ENCODE assay signal across 8 cellular contexts in the genomic region with DNA sequence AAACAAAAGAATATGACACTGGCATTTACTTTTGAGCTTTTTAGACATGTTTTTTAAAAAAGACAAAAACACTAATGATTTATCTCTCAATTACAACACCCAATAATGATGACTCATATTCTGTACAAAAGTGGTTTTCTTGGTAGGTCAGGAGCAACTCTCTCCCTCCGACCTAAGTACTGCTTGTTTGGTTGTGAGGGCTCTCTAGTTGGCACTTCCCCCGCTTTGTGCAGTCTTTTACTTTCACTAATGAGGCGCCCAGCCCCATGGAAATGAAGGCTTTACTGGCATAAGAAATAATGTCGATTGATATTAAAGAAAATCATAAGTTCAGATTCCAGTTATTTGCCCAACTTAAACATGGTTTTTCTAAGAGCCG. TPM values are rescaled to one million over a fixed set of nuclear protein-coding genes. Genes with fewer than 3 reads are reported as not detected.
A peak's percentile ranks its signal among the peaks of the same experiment; 100 is the strongest.
DNase-seq lines count a peak whose midpoint lies in the region; ATAC-seq, FAIRE-seq and TF ChIP-seq lines count a peak whose summit lies in the region.

No MANE protein-coding gene starts in this region.

- H3K23ac ChIP-seq in H1 (ENCODE audit: insufficient read length), result no peak overlapping the region

- peak overlapping the region; percentile 95 for H3K4me3 ChIP-seq in DOHH2 (ENCODE audit: low read length)
- H3K4me3 ChIP-seq in WI38 (ENCODE audit: low read depth, low read length), result peak overlapping the region; percentile 18; the same call in 1 of the 2 replicates
- peak overlapping the region; percentile 81 to 93 (median 88) for H3K4me3 ChIP-seq in H1 (ENCODE audit: extremely low read depth in 1 of 4, insufficient read depth in 2 of 4, low read depth in 3 of 4, low read length in 4 of 4)
- peak overlapping the region; percentile 8 to 90 for H3K4me3 ChIP-seq in neutrophil (ENCODE audit: low read depth in 1 of 2, low read length in 1 of 2)

- H3K27ac ChIP-seq in DOHH2 (ENCODE audit: low read depth, low read length), result peak overlapping the region; percentile 22; the same call in 1 of the 2 replicates
- H3K27ac ChIP-seq in H1 (ENCODE audit: low read depth, low read length), result no peak overlapping the region
- peak overlapping the region; percentile 4 for H3K27ac ChIP-seq in neutrophil

- H3K27me3 ChIP-seq in DOHH2 (ENCODE audit: control insufficient read depth, low read length), result no peaks in the 10 kb centered on the region
- H3K27me3 ChIP-seq in H1 (replicated peaks in 1 of 4; ENCODE audit: control insufficient read depth in 3 of 4, extremely low read depth in 1 of 4, insufficient read depth in 3 of 4, low read length in 3 of 4), result no peaks in the 10 kb centered on the region
- peaks cover 5% of the 10 kb centered on the region for H3K27me3 ChIP-seq in neutrophil

- peak overlapping the region in 2 of 4 experiments; percentile 59 to 73; a peak in 3 of 7 replicates for H3K9ac ChIP-seq in H1 (replicated peaks in 1 of 4; ENCODE audit: extremely low read depth in 1 of 4, low read depth in 3 of 4, low read length in 3 of 4)

- peak; percentile 12 for ATAC-seq in GM19463 (IDR thresholded peaks at IDR 0.05; ENCODE audit: unreplicated experiment)
- ATAC-seq in GM18498 (IDR thresholded peaks at IDR 0.05; ENCODE audit: unreplicated experiment), result no peak

- no peak overlapping the region for H2BK15ac ChIP-seq in H1 (ENCODE audit: low read length)

- H3F3A ChIP-seq in DOHH2 (ENCODE audit: control insufficient read depth, insufficient read depth), result peaks cover 3% of the 10 kb centered on the region; the same call in 1 of the 2 replicates

- no peak for TF ChIP-seq POLR2A in H1 (IDR thresholded peaks at IDR 0.05; ENCODE audit: control extremely low read depth in 1 of 2, low read depth in 2 of 2, low read length in 2 of 2)

- H4K20me1 ChIP-seq in DOHH2 (ENCODE audit: control insufficient read depth, insufficient read depth, low read depth, low read length) (0 out of 2 replicates have a peak, but pooled peaks cover 4% of the 10 kb centered on the region), H1 (replicated peaks in 1 of 2; ENCODE audit: control insufficient read depth in 1 of 2, insufficient read depth in 2 of 2, low read length in 2 of 2) (no peaks in the 10 kb centered on the region)

- CTCF ChIA-PET in H1 (lab: Charles Lee; ENCODE audit: partially characterized antibody), result interaction anchor here (0.6 to 1.8 kb wide), 3 partner anchors 14 to 65 kb away, joined by 3 to 4 read pairs (median 3); a partner anchor contains a TSS

- H4K8ac ChIP-seq in H1 (ENCODE audit: extremely low read depth, insufficient read depth, low read length), result no peak overlapping the region

- peaks cover 9% of the 10 kb centered on the region for H3K23me2 ChIP-seq in H1 (ENCODE audit: low read depth, low read length)

- no peak overlapping the region for H3K4ac ChIP-seq in H1 (replicated peaks; ENCODE audit: insufficient read length, low read depth, low read length)

- H3K56ac ChIP-seq in H1 (replicated peaks; ENCODE audit: insufficient read length, low read depth, low read length), result no peak overlapping the region

- H2BK120ac ChIP-seq in H1 (replicated peaks; ENCODE audit: low read depth, low read length), result no peak overlapping the region

- POLR2A ChIA-PET in H1 (lab: Charles Lee; ENCODE audit: partially characterized antibody), result interaction anchor here (0.7 to 2.6 kb wide), 5 partner anchors 11 to 428 kb away, joined by 3 to 10 read pairs (median 3); a partner anchor contains a TSS

- H3K4me2 ChIP-seq in DOHH2 (ENCODE audit: low read length), result peak overlapping the region; percentile 87
- peak overlapping the region; percentile 74 to 88 for H3K4me2 ChIP-seq in H1 (ENCODE audit: insufficient read depth in 1 of 2, low read depth in 2 of 2, low read length in 2 of 2)

- peak; percentile 63 to 68 for DNase-seq in Kasumi-1 (lab: John Stamatoyannopoulos, UW)
- no peak for DNase-seq in H1 (ENCODE audit: low read depth in 1 of 2, low spot score in 2 of 2)
- no peak for DNase-seq in SHP77 (lab: John Stamatoyannopoulos, UW)

- TF ChIP-seq RAD21 in H1 (IDR thresholded peaks at IDR 0.05 in 1 of 2, conservative IDR thresholded peaks at IDR 0.05 in 1 of 2; ENCODE audit: low read depth in 2 of 2, low read length in 2 of 2), result no peak

- no peak overlapping the region for H2BK12ac ChIP-seq in H1 (ENCODE audit: low read depth, low read length)

- H3K14ac ChIP-seq in H1 (ENCODE audit: insufficient read length), result no peak overlapping the region

- H4K91ac ChIP-seq in H1 (replicated peaks; ENCODE audit: insufficient read length, low read length), result no peak overlapping the region

- H4K5ac ChIP-seq in H1 (ENCODE audit: insufficient read length, low read depth, low read length), result peak overlapping the region; percentile 6

- H3K4me1 ChIP-seq in DOHH2 (ENCODE audit: control insufficient read depth, low read length) (peaks cover 14% of the 10 kb centered on the region), H1 (replicated peaks in 1 of 4; ENCODE audit: control insufficient read depth in 3 of 4, insufficient read depth in 4 of 4, low read length in 3 of 4) (peaks cover 0 to 2% (median 0%) of the 10 kb centered on the region in 4 experiments; a peak in 1 of 7 replicates), neutrophil (ENCODE audit: control insufficient read depth in 1 of 2, insufficient read depth in 1 of 2, low read depth in 1 of 2, low read length in 1 of 2) (peaks cover 22 to 34% of the 10 kb centered on the region in 2 experiments)

- H2AFZ ChIP-seq in H1 (ENCODE audit: low read length), result no peak overlapping the region; the same call in 1 of the 2 replicates

- 59% methylated on average over 5 of the region's 5 CpGs; no CpG with 5 or more reads in 1 of the 2 experiments for WGBS in H1 (ENCODE audit: extremely low coverage in 1 of 2, insufficient coverage in 1 of 2, insufficient read length in 1 of 2, insufficient replicate concordance in 2 of 2, low coverage in 1 of 2, low lambda C conversion rate in 2 of 2, missing lambda C conversion rate in 1 of 2), 2 experiments

- H3K18ac ChIP-seq in H1 (ENCODE audit: extremely low read depth, low read length), result no peak overlapping the region

- H2BK20ac ChIP-seq in H1 (ENCODE audit: low read length), result no peak overlapping the region

- H3K9me2 ChIP-seq in DOHH2 (replicated peaks; ENCODE audit: control insufficient read depth, low read length), result no peaks in the 10 kb centered on the region

- no peak overlapping the region for H2BK5ac ChIP-seq in H1 (ENCODE audit: low read depth, low read length)

- H3K9me3 ChIP-seq in DOHH2 (ENCODE audit: control insufficient read depth, insufficient read depth, low read length), result no peaks in the 10 kb centered on the region
- no peaks in the 10 kb centered on the region for H3K9me3 ChIP-seq in H1 (ENCODE audit: insufficient read depth in 2 of 2, low read depth in 1 of 2, low read length in 1 of 2)
- H3K9me3 ChIP-seq in neutrophil, result no peaks in the 10 kb centered on the region

- FAIRE-seq in H1 (lab: Jason Lieb, UNC), result no peak

- TF ChIP-seq CTCF in DOHH2 (IDR thresholded peaks at IDR 0.05; ENCODE audit: low read depth, low read length, poor library complexity, severe bottlenecking), result no peak
- TF ChIP-seq CTCF in WI38 (IDR thresholded peaks at IDR 0.05; ENCODE audit: low read depth, low read length), result no peak
- no peak for TF ChIP-seq CTCF in H1 (IDR thresholded peaks at IDR 0.05; ENCODE audit: control extremely low read depth in 1 of 3, insufficient read depth in 1 of 3, low read depth in 1 of 3, low read length in 3 of 3)
- no peak for TF ChIP-seq CTCF in neutrophil (IDR thresholded peaks at IDR 0.05)

- TF ChIP-seq EP300 in H1 (IDR thresholded peaks at IDR 0.05; ENCODE audit: borderline replicate concordance in 1 of 2, low read depth in 2 of 2, low read length in 2 of 2), result no peak

- no peak overlapping the region for H2AK5ac ChIP-seq in H1 (ENCODE audit: low read depth, low read length)

- H3K79me1 ChIP-seq in H1 (ENCODE audit: low read depth, low read length), result peaks cover 3% of the 10 kb centered on the region

- peaks cover 61% of the 10 kb centered on the region for H3K79me2 ChIP-seq in DOHH2 (ENCODE audit: control insufficient read depth, low read length)
- H3K79me2 ChIP-seq in H1 (ENCODE audit: control insufficient read depth in 1 of 2, insufficient read depth in 2 of 2, low read length in 2 of 2), result peaks cover 10 to 52% of the 10 kb centered on the region in 2 experiments

- H3K36me3 ChIP-seq in DOHH2 (ENCODE audit: control insufficient read depth, low read length), result peaks cover 24% of the 10 kb centered on the region
- peaks cover 0 to 8% (median 0%) of the 10 kb centered on the region in 4 experiments; a peak in 2 of 8 replicates for H3K36me3 ChIP-seq in H1 (ENCODE audit: control insufficient read depth in 2 of 4, insufficient read depth in 4 of 4, low read length in 3 of 4)
- no peaks in the 10 kb centered on the region for H3K36me3 ChIP-seq in neutrophil

TF ChIP-seq in H1, 55 proteins besides CTCF, POLR2A, EP300 and RAD21:
- TF ChIP-seq CBX5 (IDR thresholded peaks at IDR 0.05; ENCODE audit: low read depth, low read length), result no peak
- no peak for TF ChIP-seq CHD2 (IDR thresholded peaks at IDR 0.05; ENCODE audit: low read length)
- TF ChIP-seq SAP30 (IDR thresholded peaks at IDR 0.05; ENCODE audit: insufficient read depth, insufficient replicate concordance, low read length), result no peak
- TF ChIP-seq SUZ12 (IDR thresholded peaks at IDR 0.05; ENCODE audit: low read length), result no peak
- TF ChIP-seq TBP (IDR thresholded peaks at IDR 0.05; ENCODE audit: low read depth, low read length), result 0 out of 2 replicates have a peak, but pooled peaks have one; percentile 17

RNA-seq across cellular contexts. Expression of a gene that starts 1.3 kb away (rescaled TPM):
- total RNA-seq in H1 (2021; fragmentation: NEBNext Ultra II Directional; extraction: Animal tissue kit (Norgen Biotek cat#: 25700)), result 9.7 and 11.7 TPM in 2 replicates
- 1.9 and 2.0 TPM in 2 replicates for polyA plus RNA-seq in H1 (2011; rRNA removed)
- 3.4 TPM for polyA plus RNA-seq in H1 (2011; cell fraction: cytosol; rRNA removed)
- polyA plus RNA-seq in H1 (2011; cell fraction: nucleus; rRNA removed), result 2.4 TPM
- 2.8 to 7.1 TPM (median 3.8 TPM) in 4 replicates for polyA plus RNA-seq in H1 (2012, experiment 1 of 2)
- 0.28 TPM for polyA plus RNA-seq in H1 (2012, experiment 2 of 2)
- 6.0 TPM for polyA plus RNA-seq in H1 (2013, experiment 1 of 2)
- 6.4 TPM for polyA plus RNA-seq in H1 (2013, experiment 2 of 2)
- polyA minus RNA-seq in H1 (2011; rRNA and poly(A)+ RNA removed), result 5.0 and 8.1 TPM in 2 replicates
- 5.1 TPM for polyA minus RNA-seq in H1 (2011; cell fraction: cytosol; rRNA and poly(A)+ RNA removed)
- polyA minus RNA-seq in H1 (2011; cell fraction: nucleus; rRNA and poly(A)+ RNA removed), result 12.3 TPM

RNA-seq across cellular contexts. Expression of a gene that starts 13.8 kb away (rescaled TPM):
- total RNA-seq in H1 (2021; fragmentation: NEBNext Ultra II Directional; extraction: Animal tissue kit (Norgen Biotek cat#: 25700)), result 15.7 and 18.4 TPM in 2 replicates
- polyA plus RNA-seq in H1 (2011; rRNA removed), result 2.2 and 4.7 TPM in 2 replicates
- polyA plus RNA-seq in H1 (2011; cell fraction: cytosol; rRNA removed), result 6.9 TPM
- 6.7 TPM for polyA plus RNA-seq in H1 (2011; cell fraction: nucleus; rRNA removed)
- polyA plus RNA-seq in H1 (2012, experiment 1 of 2), result 7.4 to 13.6 TPM (median 8.4 TPM) in 4 replicates
- 1.4 TPM for polyA plus RNA-seq in H1 (2012, experiment 2 of 2)
- polyA plus RNA-seq in H1 (2013, experiment 1 of 2), result 12.2 TPM
- polyA plus RNA-seq in H1 (2013, experiment 2 of 2), result 11.3 TPM
- polyA minus RNA-seq in H1 (2011; rRNA and poly(A)+ RNA removed), result 3.6 and 6.8 TPM in 2 replicates
- polyA minus RNA-seq in H1 (2011; cell fraction: cytosol; rRNA and poly(A)+ RNA removed), result 6.1 TPM
- polyA minus RNA-seq in H1 (2011; cell fraction: nucleus; rRNA and poly(A)+ RNA removed), result 12.7 TPM

Comparison
In these comparisons a context has a peak if more than half of its experiments do, and no peak if none do; other contexts are left out.
1. H3K4me3 ChIP-seq: peak in every context shown above with its lines; median percentile 95 in DOHH2; 88 in H1; 49 in neutrophil; 18 in WI38.
2. DNase-seq: peak in Kasumi-1 (2 of 2); none in H1 (0 of 2) and SHP77 (0 of 2).